In genomic region chr1:23570001-23570691, GRCh38 we compare ENCODE assay signal across 1 cellular context.
A peak's percentile ranks its signal among the peaks of the same experiment; 100 is the strongest.
TF ChIP-seq lines count a peak whose summit lies in the region.

No MANE protein-coding gene starts in this region.

TF ChIP-seq in K562, 482 proteins besides CTCF, POLR2A, EP300 and RAD21 (continues in another document):
- TF ChIP-seq PHTF2 (CRISPR knock-in tag; IDR thresholded peaks at IDR 0.05) (no peak), SMC3 (conservative IDR thresholded peaks at IDR 0.05; ENCODE audit: insufficient read depth, low read depth, low read length) (no peak), ZKSCAN1 (IDR thresholded peaks at IDR 0.05; ENCODE audit: low read depth, low read length) (no peak), MECOM (CRISPR knock-in tag; IDR thresholded peaks at IDR 0.05) (no peak), ZBTB11 (CRISPR knock-in tag; IDR thresholded peaks at IDR 0.05) (no peak), ZNF778 (CRISPR knock-in tag; IDR thresholded peaks at IDR 0.05) (no peak), TSHZ1 (CRISPR knock-in tag; IDR thresholded peaks at IDR 0.05) (no peak), RBM15 (IDR thresholded peaks at IDR 0.05; ENCODE audit: insufficient read depth, low read length) (no peak), ZNF282 (CRISPR knock-in tag; IDR thresholded peaks at IDR 0.05) (no peak), BRCA1 (IDR thresholded peaks at IDR 0.05) (no peak), BRCA1 (CRISPR knock-in tag; IDR thresholded peaks at IDR 0.05) (no peak), MBD1 (CRISPR knock-in tag; IDR thresholded peaks at IDR 0.05) (no peak), GATAD2A (IDR thresholded peaks at IDR 0.05) (no peak), ZFX (CRISPR knock-in tag; IDR thresholded peaks at IDR 0.05) (no peak), ZNF121 (CRISPR knock-in tag; conservative IDR thresholded peaks at IDR 0.05) (peak; percentile 88), ZC3H11A (IDR thresholded peaks at IDR 0.05; ENCODE audit: low read depth, low read length) (no peak), IFI16 (CRISPR knock-in tag; IDR thresholded peaks at IDR 0.05) (no peak), MAFG (tag; conservative IDR thresholded peaks at IDR 0.05) (peak; percentile 68; the same call in 1 of the 2 replicates), GTF2B (IDR thresholded peaks at IDR 0.05; ENCODE audit: extremely low read depth, insufficient read length) (no peak), RBM25 (IDR thresholded peaks at IDR 0.05; ENCODE audit: low read depth, low read length, severe bottlenecking) (peak; percentile 68), KDM1A (IDR thresholded peaks at IDR 0.05) (0 out of 4 replicates have a peak, but pooled peaks of 1 of the 2 experiments have one; percentile 21), RUNX1 (IDR thresholded peaks at IDR 0.05; ENCODE audit: low read depth) (no peak), NBN (IDR thresholded peaks at IDR 0.05; ENCODE audit: low read depth) (no peak), HEY1 (CRISPR knock-in tag; IDR thresholded peaks at IDR 0.05; ENCODE audit: borderline replicate concordance) (no peak), FOXP4 (CRISPR knock-in tag; IDR thresholded peaks at IDR 0.05; ENCODE audit: borderline replicate concordance) (no peak), MEIS2 (IDR thresholded peaks at IDR 0.05; ENCODE audit: partially characterized antibody) (no peak), ATF6 (CRISPR knock-in tag; IDR thresholded peaks at IDR 0.05) (no peak), E2F5 (CRISPR knock-in tag; IDR thresholded peaks at IDR 0.05) (no peak), ZNF589 (CRISPR knock-in tag; IDR thresholded peaks at IDR 0.05; ENCODE audit: low read depth) (no peak), ZNF133 (CRISPR knock-in tag; IDR thresholded peaks at IDR 0.05) (no peak), BCOR (IDR thresholded peaks at IDR 0.05) (peak; percentile 44; the same call in 1 of the 2 replicates), FOS (IDR thresholded peaks at IDR 0.05; ENCODE audit: extremely low read depth, insufficient read length) (no peak), ESRRA (IDR thresholded peaks at IDR 0.05; ENCODE audit: borderline replicate concordance, low read depth) (no peak), ZNF445 (CRISPR knock-in tag; IDR thresholded peaks at IDR 0.05; ENCODE audit: low read depth) (no peak), IRF2 (CRISPR knock-in tag; IDR thresholded peaks at IDR 0.05) (no peak), FOXJ3 (CRISPR knock-in tag; IDR thresholded peaks at IDR 0.05) (no peak), MAFF (IDR thresholded peaks at IDR 0.05; ENCODE audit: low read length) (peak; percentile 60; the same call in 1 of the 2 replicates), ZBTB49 (CRISPR knock-in tag; IDR thresholded peaks at IDR 0.05; ENCODE audit: borderline replicate concordance) (no peak), CBX1 (IDR thresholded peaks at IDR 0.05; ENCODE audit: low read depth) (no peak), BMI1 (IDR thresholded peaks at IDR 0.05; ENCODE audit: low read length) (no peak), ZNF347 (CRISPR knock-in tag; IDR thresholded peaks at IDR 0.05; ENCODE audit: low read depth) (no peak), HMGN3 (IDR thresholded peaks at IDR 0.05; ENCODE audit: borderline replicate concordance, extremely low read depth, insufficient read length, low read depth, low read length) (no peak), ZNF274 (IDR thresholded peaks at IDR 0.05; ENCODE audit: borderline replicate concordance, low read depth, low read length) (no peak), ZNF316 (IDR thresholded peaks at IDR 0.05) (peak; percentile 94), REST (CRISPR knock-in tag; IDR thresholded peaks at IDR 0.05; ENCODE audit: low read depth) (no peak), ZNF57 (CRISPR knock-in tag; IDR thresholded peaks at IDR 0.05) (no peak), MAFK (IDR thresholded peaks at IDR 0.05; ENCODE audit: low read length) (peak; percentile 54; the same call in 1 of the 2 replicates)
